8 cellular contexts compared by ENCODE assay signal in the genomic region with DNA sequence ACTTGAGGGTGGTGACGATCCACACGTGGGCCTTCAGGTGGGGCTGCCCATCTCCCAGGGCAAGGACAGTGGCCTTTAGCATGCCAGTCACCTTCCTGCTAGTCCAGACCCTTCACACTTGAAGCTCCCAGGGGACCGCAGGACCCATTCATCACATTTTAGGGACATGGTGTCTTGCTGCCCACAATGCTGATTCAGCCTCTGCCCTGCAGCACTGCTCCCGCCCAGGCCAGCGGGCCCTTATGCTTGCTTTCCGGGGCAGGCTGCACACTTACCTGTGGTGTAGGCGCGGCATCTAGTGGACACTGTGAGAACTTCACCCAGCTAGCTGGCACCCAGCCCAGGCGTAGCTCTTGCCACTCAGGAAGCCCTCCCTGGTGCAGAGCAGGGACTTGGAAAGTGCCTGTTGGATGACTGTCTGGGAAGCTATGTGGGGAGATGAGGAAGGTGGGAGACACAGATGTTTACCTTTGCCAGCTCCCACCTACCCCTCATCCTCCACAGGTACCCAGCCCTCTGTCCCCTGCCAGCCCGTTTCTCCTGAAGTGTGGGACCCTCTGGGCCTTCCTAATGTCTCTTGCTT.
DNase-seq lines count a peak whose midpoint lies in the region; ATAC-seq lines count a peak whose summit lies in the region.

No MANE protein-coding gene starts in this region.

- peak; percentile 65 for ATAC-seq in HG03108 (IDR thresholded peaks at IDR 0.05; ENCODE audit: unreplicated experiment)

- peak; percentile 42 to 76 (median 64) for DNase-seq in NCI-H1417 (lab: John Stamatoyannopoulos, UW)
- no peak for DNase-seq in NCI-H1417 treated with DMSO at 0.1 percent for 48 hours (lab: John Stamatoyannopoulos, UW)
- DNase-seq in NCI-H345 treated with DMSO at 0.1 percent for 48 hours (lab: John Stamatoyannopoulos, UW; ENCODE audit: unreplicated experiment): peak; percentile 50
- peak; percentile 85 for DNase-seq in activated CD4-positive, CD25-positive, alpha-beta regulatory T cell treated with anti-CD3 and anti-CD28 coated beads, Interleukin-2, amount 50 U/mL, for 72 hours
- DNase-seq in central memory CD4-positive, alpha-beta T cell: peak; percentile 72
- DNase-seq in kidney glomerular epithelial cell (lab: John Stamatoyannopoulos, UW): peak; percentile 80
- peak; percentile 77 for DNase-seq in stimulated activated CD4-positive, alpha-beta T cell treated with anti-CD3 and anti-CD28 coated beads, Interleukin-1b, Interleukin-23, amount 100 ng/mL, for 48 hours
